8 cellular contexts compared by ENCODE assay signal in genomic region chr13:98454389-98454881, GRCh38.
DNase-seq lines count a peak whose midpoint lies in the region; ATAC-seq and TF ChIP-seq lines count a peak whose summit lies in the region.

No MANE protein-coding gene starts in this region.

- BruUV-seq in PC-9 (replicated peaks; lab: Mats Ljungman, UMichigan): no TSS peak

- POLR2A ChIA-PET in activated B cell treated with CpG ODN at 0.5 μM for 24 hours (lab: Charles Lee): interaction anchor here (0.7 kb wide), 1 partner anchor 47 kb away, joined by 3 read pairs; no protein-coding TSS in a partner anchor
- POLR2A ChIA-PET in PC-9 (lab: Charles Lee; ENCODE audit: unreplicated experiment): interaction anchor here (0.6 kb wide), 1 partner anchor 74 kb away, joined by 3 read pairs; no protein-coding TSS in a partner anchor

- H3K4me3 ChIP-seq in heart left ventricle (peak overlapping the region in 1 of 12 donors; percentile 9), smooth muscle cell (no peak overlapping the region), PC-9 (no peak overlapping the region)

- H3K27ac Mint-ChIP-seq in activated B cell treated with CpG ODN at 0.5 μM for 24 hours: peak overlapping the region; percentile 31

- intact Hi-C loops in activated B cell treated with CpG ODN at 0.5 μM for 24 hours (cut with micrococcal nuclease): no loop called here
- intact Hi-C loops in heart left ventricle (cut with DNase I): loop anchor here in 2 of 10 donors (5.0 kb wide), 1 partner anchor 123 kb away; the partner anchor contains the start of gene STK24 (in 2 of the 2)
- intact Hi-C loops in PC-9 (cut with micrococcal nuclease; ENCODE audit: unreplicated experiment): no loop called here

- H3K9ac ChIP-seq in smooth muscle cell (ENCODE audit: low read depth): no peak overlapping the region

- peaks cover 7 to 65% (median 37%) of the 10 kb centered on the region in 12 donors for H3K4me1 ChIP-seq in heart left ventricle
- H3K4me1 ChIP-seq in smooth muscle cell (ENCODE audit: low read depth): peaks cover 4% of the 10 kb centered on the region
- no peaks in the 10 kb centered on the region for H3K4me1 ChIP-seq in PC-9 (replicated peaks; ENCODE audit: insufficient read depth)

- H3K36me3 ChIP-seq in heart left ventricle: peaks cover 0 to 86% (median 52%) of the 10 kb centered on the region in 9 donors
- H3K36me3 ChIP-seq in smooth muscle cell (ENCODE audit: low read depth): peaks cover 13% of the 10 kb centered on the region
- H3K36me3 ChIP-seq in PC-9 (ENCODE audit: low read depth): peaks cover 44% of the 10 kb centered on the region

- peak overlapping the region; percentile 22 to 86 (median 66) for H3K27ac ChIP-seq in heart left ventricle
- peak overlapping the region; percentile 38 for H3K27ac ChIP-seq in smooth muscle cell (ENCODE audit: low read depth)
- no peak overlapping the region for H3K27ac ChIP-seq in PC-9

- H3K79me2 ChIP-seq in smooth muscle cell (ENCODE audit: low read depth) (no peaks in the 10 kb centered on the region), PC-9 (ENCODE audit: low read depth) (0 out of 2 replicates have a peak, but pooled peaks cover 4% of the 10 kb centered on the region)

- 3 to 12% (median 6%) methylated on average over 7 of the region's 7 CpGs for WGBS in heart left ventricle, 4 donors
- 63% methylated on average over 7 of the region's 7 CpGs for WGBS in smooth muscle cell (ENCODE audit: low lambda C conversion rate)

- TF ChIP-seq POLR2A in heart left ventricle (IDR thresholded peaks at IDR 0.05): no peak

- no peak for ATAC-seq in activated B cell treated with CpG ODN at 0.5 μM for 24 hours (ENCODE audit: low read depth)
- peak; percentile 55 to 76 (median 64) for ATAC-seq in heart left ventricle

- H2AFZ ChIP-seq in smooth muscle cell (ENCODE audit: low read depth) (no peak overlapping the region), PC-9 (no peak overlapping the region)

- no peak overlapping the region for H3K4me3 Mint-ChIP-seq in activated B cell treated with CpG ODN at 0.5 μM for 24 hours

- no peaks in the 10 kb centered on the region for H3K27me3 Mint-ChIP-seq in activated B cell treated with CpG ODN at 0.5 μM for 24 hours

- no peaks in the 10 kb centered on the region for H3K9me3 Mint-ChIP-seq in activated B cell treated with CpG ODN at 0.5 μM for 24 hours

- no peaks in the 10 kb centered on the region for H3K27me3 ChIP-seq in heart left ventricle
- no peaks in the 10 kb centered on the region for H3K27me3 ChIP-seq in smooth muscle cell (ENCODE audit: low read depth)
- no peaks in the 10 kb centered on the region for H3K27me3 ChIP-seq in PC-9 (ENCODE audit: insufficient read depth, low read depth)

- peaks cover 82% of the 10 kb centered on the region for H3K36me3 Mint-ChIP-seq in activated B cell treated with CpG ODN at 0.5 μM for 24 hours (ENCODE audit: low read depth)

- H3K9me3 ChIP-seq in heart left ventricle: no peaks in the 10 kb centered on the region
- H3K9me3 ChIP-seq in smooth muscle cell (replicated peaks; ENCODE audit: low read depth): no peaks in the 10 kb centered on the region
- H3K9me3 ChIP-seq in PC-9 (ENCODE audit: insufficient read depth, low read depth): no peaks in the 10 kb centered on the region

- no peaks in the 10 kb centered on the region for H3K9me2 ChIP-seq in PC-9 (ENCODE audit: insufficient read depth)

- H3K4me2 ChIP-seq in smooth muscle cell: no peak overlapping the region
- no peak overlapping the region for H3K4me2 ChIP-seq in PC-9

- TF ChIP-seq CTCF in activated B cell treated with CpG ODN at 0.5 μM for 24 hours (IDR thresholded peaks at IDR 0.05) (no peak), heart left ventricle (IDR thresholded peaks at IDR 0.05) (no peak), smooth muscle cell (IDR thresholded peaks at IDR 0.05; ENCODE audit: borderline replicate concordance, insufficient read depth, poor library complexity, severe bottlenecking) (no peak), PC-9 (conservative IDR thresholded peaks at IDR 0.05) (no peak)

- H3F3A ChIP-seq in smooth muscle cell (ENCODE audit: low read depth): peaks cover 37% of the 10 kb centered on the region
- peaks cover 47% of the 10 kb centered on the region for H3F3A ChIP-seq in PC-9 (ENCODE audit: insufficient read depth, low read depth)

- CTCF ChIA-PET in activated B cell treated with CpG ODN at 0.5 μM for 24 hours (lab: Charles Lee) (interaction anchor here (1.0 to 1.9 kb wide), 3 partner anchors 9 to 198 kb away, joined by 3 to 4 read pairs (median 3); no protein-coding TSS in a partner anchor), PC-9 (lab: Charles Lee) (no interaction called here)

- DNase-seq in HS-27A (ENCODE audit: low read depth): peak; percentile 64
- no peak for DNase-seq in activated B cell treated with CpG ODN at 0.5 μM for 24 hours
- DNase-seq in heart left ventricle: no peak
- no peak for DNase-seq in smooth muscle cell (lab: John Stamatoyannopoulos, UW; ENCODE audit: unreplicated experiment)
- no peak for DNase-seq in activated effector memory CD4-positive, alpha-beta T cell treated with Interleukin-2 at 50 U/mL for 16 hours
- DNase-seq in PC-9: no peak
- DNase-seq in NCI-H524 treated with DMSO at 0.1 percent for 48 hours (lab: John Stamatoyannopoulos, UW): no peak
- no peak for DNase-seq in islet precursor cell

- no peaks in the 10 kb centered on the region for H3K4me1 Mint-ChIP-seq in activated B cell treated with CpG ODN at 0.5 μM for 24 hours

- H4K20me1 ChIP-seq in smooth muscle cell (ENCODE audit: low read depth) (peaks cover 41% of the 10 kb centered on the region), PC-9 (ENCODE audit: insufficient read depth) (peaks cover 4% of the 10 kb centered on the region)
